1 cellular context compared by ENCODE assay signal in the genomic region with DNA sequence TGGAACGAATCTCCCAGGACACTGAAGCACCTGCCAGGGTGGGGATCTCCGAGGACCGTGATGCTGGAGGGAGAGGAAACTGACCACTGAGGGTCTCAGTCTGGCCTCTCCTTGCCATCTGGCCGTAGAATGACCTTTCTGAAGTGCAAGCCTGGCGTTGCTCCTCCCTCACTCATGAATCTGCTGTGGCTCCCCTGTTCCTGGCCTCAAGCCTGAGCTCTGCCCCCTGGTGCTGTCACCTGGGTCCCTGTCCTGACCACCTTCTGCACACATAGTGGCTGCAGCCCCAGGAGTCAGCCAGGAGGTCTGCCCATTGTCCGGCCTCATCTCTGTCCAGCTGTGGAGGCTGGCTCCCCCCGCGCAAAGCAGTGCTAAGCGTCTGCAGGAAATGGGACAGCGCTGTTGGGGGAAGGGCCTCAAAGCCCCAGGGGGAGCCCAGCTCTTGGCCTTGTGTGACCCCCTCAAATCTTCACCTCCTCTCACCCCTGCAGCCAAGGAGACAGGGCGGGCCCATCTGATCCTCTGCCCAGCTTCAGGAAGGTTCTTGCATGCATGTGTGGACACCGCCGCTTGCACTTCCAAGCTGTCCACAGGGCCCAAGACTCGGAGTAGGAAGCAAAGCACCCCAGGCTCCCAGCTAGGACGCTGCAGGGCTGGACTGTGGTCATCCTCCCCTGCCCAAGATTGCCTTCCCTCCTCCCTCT.
TF ChIP-seq lines count a peak whose summit lies in the region.

No MANE protein-coding gene starts in this region.

TF ChIP-seq in A549, 52 proteins besides CTCF, POLR2A, EP300 and RAD21 (continued from another document):
- TF ChIP-seq, protein P1, sequence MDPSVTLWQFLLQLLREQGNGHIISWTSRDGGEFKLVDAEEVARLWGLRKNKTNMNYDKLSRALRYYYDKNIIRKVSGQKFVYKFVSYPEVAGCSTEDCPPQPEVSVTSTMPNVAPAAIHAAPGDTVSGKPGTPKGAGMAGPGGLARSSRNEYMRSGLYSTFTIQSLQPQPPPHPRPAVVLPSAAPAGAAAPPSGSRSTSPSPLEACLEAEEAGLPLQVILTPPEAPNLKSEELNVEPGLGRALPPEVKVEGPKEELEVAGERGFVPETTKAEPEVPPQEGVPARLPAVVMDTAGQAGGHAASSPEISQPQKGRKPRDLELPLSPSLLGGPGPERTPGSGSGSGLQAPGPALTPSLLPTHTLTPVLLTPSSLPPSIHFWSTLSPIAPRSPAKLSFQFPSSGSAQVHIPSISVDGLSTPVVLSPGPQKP (IDR thresholded peaks at IDR 0.05; ENCODE audit: low read depth, low read length), result no peak
